Comparison of ENCODE assay signal across 1 cellular context in the genomic region with DNA sequence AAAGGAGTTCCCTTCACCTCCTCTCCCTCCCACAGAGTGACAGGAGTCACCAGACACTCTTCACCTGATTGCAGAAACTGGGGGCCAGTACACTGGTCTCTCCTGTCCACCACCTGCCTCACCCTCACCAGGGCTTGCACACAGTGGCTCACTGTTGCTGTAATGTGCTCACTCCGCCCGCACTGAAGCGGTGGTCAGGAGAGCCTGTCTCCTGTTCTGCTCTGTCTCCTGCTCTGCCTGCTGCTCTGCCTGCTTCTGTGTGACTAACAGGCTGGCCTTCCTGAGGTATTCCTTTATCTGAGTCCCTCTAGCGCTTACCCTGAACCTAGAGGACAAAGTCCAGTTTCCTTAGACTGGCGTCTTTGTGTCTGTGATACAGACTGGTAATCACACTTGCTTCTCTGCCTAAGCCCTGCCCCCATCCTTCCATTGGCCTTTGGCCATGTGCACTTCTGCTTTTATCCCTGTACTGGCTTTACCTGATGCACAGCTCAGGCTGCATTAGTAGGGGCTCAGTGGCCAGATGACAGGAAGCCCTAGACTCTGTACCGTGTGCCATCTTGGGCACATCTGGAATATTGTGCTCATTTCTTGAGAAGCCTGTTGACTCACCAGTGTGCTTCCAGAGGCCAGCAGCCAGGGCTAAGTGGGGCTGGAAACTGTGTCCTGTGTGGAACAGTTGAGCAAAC.
TF ChIP-seq lines count a peak whose summit lies in the region.

No MANE protein-coding gene starts in this region.

TF ChIP-seq in HepG2, 621 proteins besides CTCF, POLR2A, EP300 and RAD21 (continued from another document and continues in another):
- TF ChIP-seq HNF1A (IDR thresholded peaks at IDR 0.05; ENCODE audit: low read depth): no peak; the same call in 1 of the 2 replicates
- peak; percentile 82; the same call in 1 of the 2 replicates for TF ChIP-seq HNF1A (CRISPR knock-in tag; IDR thresholded peaks at IDR 0.05; ENCODE audit: borderline replicate concordance)
- peak; percentile 93 for TF ChIP-seq SKI (IDR thresholded peaks at IDR 0.05; ENCODE audit: partially characterized antibody)
- peak; percentile 89 for TF ChIP-seq MED1 (CRISPR knock-in tag; IDR thresholded peaks at IDR 0.05)
- TF ChIP-seq ZNF230 (CRISPR knock-in tag; IDR thresholded peaks at IDR 0.05): 0 out of 2 replicates have a peak, but pooled peaks have one; percentile 41
- TF ChIP-seq KLF13 (CRISPR knock-in tag; IDR thresholded peaks at IDR 0.05): no peak
- TF ChIP-seq MTA1 (CRISPR knock-in tag; IDR thresholded peaks at IDR 0.05; ENCODE audit: borderline replicate concordance): peak; percentile 85
- peak; percentile 62 for TF ChIP-seq TGIF2 (CRISPR knock-in tag; IDR thresholded peaks at IDR 0.05)
- peak; percentile 97 for TF ChIP-seq SNAPC2 (CRISPR knock-in tag; IDR thresholded peaks at IDR 0.05)
- no peak for TF ChIP-seq ZBTB10 (CRISPR knock-in tag; IDR thresholded peaks at IDR 0.05; ENCODE audit: borderline replicate concordance)
- peak; percentile 60; the same call in 1 of the 2 replicates for TF ChIP-seq YEATS4 (CRISPR knock-in tag; IDR thresholded peaks at IDR 0.05; ENCODE audit: borderline replicate concordance)
- TF ChIP-seq ZNF772 (CRISPR knock-in tag; IDR thresholded peaks at IDR 0.05): peak; percentile 86; the same call in 1 of the 2 replicates
- TF ChIP-seq, protein P1, sequence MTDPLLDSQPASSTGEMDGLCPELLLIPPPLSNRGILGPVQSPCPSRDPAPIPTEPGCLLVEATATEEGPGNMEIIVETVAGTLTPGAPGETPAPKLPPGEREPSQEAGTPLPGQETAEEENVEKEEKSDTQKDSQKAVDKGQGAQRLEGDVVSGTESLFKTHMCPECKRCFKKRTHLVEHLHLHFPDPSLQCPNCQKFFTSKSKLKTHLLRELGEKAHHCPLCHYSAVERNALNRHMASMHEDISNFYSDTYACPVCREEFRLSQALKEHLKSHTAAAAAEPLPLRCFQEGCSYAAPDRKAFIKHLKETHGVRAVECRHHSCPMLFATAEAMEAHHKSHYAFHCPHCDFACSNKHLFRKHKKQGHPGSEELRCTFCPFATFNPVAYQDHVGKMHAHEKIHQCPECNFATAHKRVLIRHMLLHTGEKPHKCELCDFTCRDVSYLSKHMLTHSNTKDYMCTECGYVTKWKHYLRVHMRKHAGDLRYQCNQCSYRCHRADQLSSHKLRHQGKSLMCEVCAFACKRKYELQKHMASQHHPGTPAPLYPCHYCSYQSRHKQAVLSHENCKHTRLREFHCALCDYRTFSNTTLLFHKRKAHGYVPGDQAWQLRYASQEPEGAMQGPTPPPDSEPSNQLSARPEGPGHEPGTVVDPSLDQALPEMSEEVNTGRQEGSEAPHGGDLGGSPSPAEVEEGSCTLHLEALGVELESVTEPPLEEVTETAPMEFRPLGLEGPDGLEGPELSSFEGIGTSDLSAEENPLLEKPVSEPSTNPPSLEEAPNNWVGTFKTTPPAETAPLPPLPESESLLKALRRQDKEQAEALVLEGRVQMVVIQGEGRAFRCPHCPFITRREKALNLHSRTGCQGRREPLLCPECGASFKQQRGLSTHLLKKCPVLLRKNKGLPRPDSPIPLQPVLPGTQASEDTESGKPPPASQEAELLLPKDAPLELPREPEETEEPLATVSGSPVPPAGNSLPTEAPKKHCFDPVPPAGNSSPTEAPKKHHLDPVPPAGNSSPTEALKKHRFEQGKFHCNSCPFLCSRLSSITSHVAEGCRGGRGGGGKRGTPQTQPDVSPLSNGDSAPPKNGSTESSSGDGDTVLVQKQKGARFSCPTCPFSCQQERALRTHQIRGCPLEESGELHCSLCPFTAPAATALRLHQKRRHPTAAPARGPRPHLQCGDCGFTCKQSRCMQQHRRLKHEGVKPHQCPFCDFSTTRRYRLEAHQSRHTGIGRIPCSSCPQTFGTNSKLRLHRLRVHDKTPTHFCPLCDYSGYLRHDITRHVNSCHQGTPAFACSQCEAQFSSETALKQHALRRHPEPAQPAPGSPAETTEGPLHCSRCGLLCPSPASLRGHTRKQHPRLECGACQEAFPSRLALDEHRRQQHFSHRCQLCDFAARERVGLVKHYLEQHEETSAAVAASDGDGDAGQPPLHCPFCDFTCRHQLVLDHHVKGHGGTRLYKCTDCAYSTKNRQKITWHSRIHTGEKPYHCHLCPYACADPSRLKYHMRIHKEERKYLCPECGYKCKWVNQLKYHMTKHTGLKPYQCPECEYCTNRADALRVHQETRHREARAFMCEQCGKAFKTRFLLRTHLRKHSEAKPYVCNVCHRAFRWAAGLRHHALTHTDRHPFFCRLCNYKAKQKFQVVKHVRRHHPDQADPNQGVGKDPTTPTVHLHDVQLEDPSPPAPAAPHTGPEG (CRISPR knock-in tag; IDR thresholded peaks at IDR 0.05): peak; percentile 60; the same call in 1 of the 2 replicates
- TF ChIP-seq, protein P2, sequence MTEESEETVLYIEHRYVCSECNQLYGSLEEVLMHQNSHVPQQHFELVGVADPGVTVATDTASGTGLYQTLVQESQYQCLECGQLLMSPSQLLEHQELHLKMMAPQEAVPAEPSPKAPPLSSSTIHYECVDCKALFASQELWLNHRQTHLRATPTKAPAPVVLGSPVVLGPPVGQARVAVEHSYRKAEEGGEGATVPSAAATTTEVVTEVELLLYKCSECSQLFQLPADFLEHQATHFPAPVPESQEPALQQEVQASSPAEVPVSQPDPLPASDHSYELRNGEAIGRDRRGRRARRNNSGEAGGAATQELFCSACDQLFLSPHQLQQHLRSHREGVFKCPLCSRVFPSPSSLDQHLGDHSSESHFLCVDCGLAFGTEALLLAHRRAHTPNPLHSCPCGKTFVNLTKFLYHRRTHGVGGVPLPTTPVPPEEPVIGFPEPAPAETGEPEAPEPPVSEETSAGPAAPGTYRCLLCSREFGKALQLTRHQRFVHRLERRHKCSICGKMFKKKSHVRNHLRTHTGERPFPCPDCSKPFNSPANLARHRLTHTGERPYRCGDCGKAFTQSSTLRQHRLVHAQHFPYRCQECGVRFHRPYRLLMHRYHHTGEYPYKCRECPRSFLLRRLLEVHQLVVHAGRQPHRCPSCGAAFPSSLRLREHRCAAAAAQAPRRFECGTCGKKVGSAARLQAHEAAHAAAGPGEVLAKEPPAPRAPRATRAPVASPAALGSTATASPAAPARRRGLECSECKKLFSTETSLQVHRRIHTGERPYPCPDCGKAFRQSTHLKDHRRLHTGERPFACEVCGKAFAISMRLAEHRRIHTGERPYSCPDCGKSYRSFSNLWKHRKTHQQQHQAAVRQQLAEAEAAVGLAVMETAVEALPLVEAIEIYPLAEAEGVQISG (CRISPR knock-in tag; IDR thresholded peaks at IDR 0.05): peak; percentile 69
- TF ChIP-seq PHF5A (CRISPR knock-in tag; IDR thresholded peaks at IDR 0.05; ENCODE audit: low read depth, unreplicated experiment): peak; percentile 67
- TF ChIP-seq ZNF570 (CRISPR knock-in tag; IDR thresholded peaks at IDR 0.05; ENCODE audit: borderline replicate concordance): no peak
- TF ChIP-seq NR2C2 (CRISPR knock-in tag; IDR thresholded peaks at IDR 0.05; ENCODE audit: borderline replicate concordance): peak; percentile 59; the same call in 1 of the 2 replicates
- TF ChIP-seq MLLT10 (CRISPR knock-in tag; IDR thresholded peaks at IDR 0.05): no peak
- no peak for TF ChIP-seq ZBTB3 (CRISPR knock-in tag; IDR thresholded peaks at IDR 0.05; ENCODE audit: borderline replicate concordance, low read depth)
- TF ChIP-seq, protein P3, sequence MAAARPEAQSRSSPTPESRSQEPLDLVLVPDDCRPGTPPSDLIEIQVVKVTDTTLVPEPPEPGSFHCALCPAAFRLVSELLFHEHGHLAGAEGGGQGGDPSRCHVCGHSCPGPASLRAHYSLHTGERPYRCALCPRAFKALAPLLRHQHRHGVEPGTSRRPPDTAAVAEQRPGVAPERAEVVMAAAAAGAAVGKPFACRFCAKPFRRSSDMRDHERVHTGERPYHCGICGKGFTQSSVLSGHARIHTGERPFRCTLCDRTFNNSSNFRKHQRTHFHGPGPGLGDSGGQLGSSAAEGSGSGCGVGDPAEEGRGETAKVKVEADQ (CRISPR knock-in tag; IDR thresholded peaks at IDR 0.05; ENCODE audit: borderline replicate concordance): no peak; the same call in 1 of the 2 replicates
- no peak for TF ChIP-seq NFE2 (CRISPR knock-in tag; IDR thresholded peaks at IDR 0.05)
- no peak for TF ChIP-seq ZFP82 (CRISPR knock-in tag; IDR thresholded peaks at IDR 0.05; ENCODE audit: borderline replicate concordance)
- TF ChIP-seq SPEN (CRISPR knock-in tag; IDR thresholded peaks at IDR 0.05; ENCODE audit: low read depth): peak; percentile 61
- TF ChIP-seq, protein P4, sequence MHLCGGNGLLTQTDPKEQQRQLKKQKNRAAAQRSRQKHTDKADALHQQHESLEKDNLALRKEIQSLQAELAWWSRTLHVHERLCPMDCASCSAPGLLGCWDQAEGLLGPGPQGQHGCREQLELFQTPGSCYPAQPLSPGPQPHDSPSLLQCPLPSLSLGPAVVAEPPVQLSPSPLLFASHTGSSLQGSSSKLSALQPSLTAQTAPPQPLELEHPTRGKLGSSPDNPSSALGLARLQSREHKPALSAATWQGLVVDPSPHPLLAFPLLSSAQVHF (CRISPR knock-in tag; IDR thresholded peaks at IDR 0.05): peak; percentile 82; the same call in 1 of the 2 replicates
- peak; percentile 88 for TF ChIP-seq XRCC5 (optimal IDR thresholded peaks at IDR 0.05; ENCODE audit: low read length)
- TF ChIP-seq THAP11 (CRISPR knock-in tag; IDR thresholded peaks at IDR 0.05): peak; percentile 88
- TF ChIP-seq MED13 (CRISPR knock-in tag; IDR thresholded peaks at IDR 0.05): no peak
- no peak for TF ChIP-seq ZNF260 (CRISPR knock-in tag; IDR thresholded peaks at IDR 0.05; ENCODE audit: borderline replicate concordance, low read depth)
- peak; percentile 34; the same call in 1 of the 2 replicates for TF ChIP-seq TFDP2 (CRISPR knock-in tag; IDR thresholded peaks at IDR 0.05)
- peak; percentile 56; the same call in 1 of the 2 replicates for TF ChIP-seq FOXK2 (IDR thresholded peaks at IDR 0.05)
- TF ChIP-seq FOSL1 (CRISPR knock-in tag; IDR thresholded peaks at IDR 0.05; ENCODE audit: borderline replicate concordance): no peak
- peak; percentile 38; the same call in 1 of the 2 replicates for TF ChIP-seq CBFB (CRISPR knock-in tag; IDR thresholded peaks at IDR 0.05)
- 0 out of 2 replicates have a peak, but pooled peaks have one; percentile 18 for TF ChIP-seq SMAD3 (CRISPR knock-in tag; IDR thresholded peaks at IDR 0.05)
- no peak for TF ChIP-seq JDP2 (CRISPR knock-in tag; IDR thresholded peaks at IDR 0.05; ENCODE audit: borderline replicate concordance)
- peak; percentile 92 for TF ChIP-seq DMAP1 (CRISPR knock-in tag; IDR thresholded peaks at IDR 0.05)
- TF ChIP-seq ZNF530 (CRISPR knock-in tag; IDR thresholded peaks at IDR 0.05; ENCODE audit: low read depth): no peak
- no peak for TF ChIP-seq SMAD9 (CRISPR knock-in tag; IDR thresholded peaks at IDR 0.05)
- TF ChIP-seq SOX13 (IDR thresholded peaks at IDR 0.05): peak; percentile 18; the same call in 1 of the 2 replicates
- peak in 1 of 2 experiments; percentile 88; a peak in 2 of 4 replicates for TF ChIP-seq SOX13 (CRISPR knock-in tag; conservative IDR thresholded peaks at IDR 0.05 in 1 of 2, IDR thresholded peaks at IDR 0.05 in 1 of 2)
- TF ChIP-seq ZNF160 (CRISPR knock-in tag; IDR thresholded peaks at IDR 0.05): peak; percentile 25; the same call in 1 of the 2 replicates
- no peak for TF ChIP-seq ZNF577 (CRISPR knock-in tag; IDR thresholded peaks at IDR 0.05; ENCODE audit: borderline replicate concordance, low read depth)
